1 cellular context compared by ENCODE assay signal in the genomic region with DNA sequence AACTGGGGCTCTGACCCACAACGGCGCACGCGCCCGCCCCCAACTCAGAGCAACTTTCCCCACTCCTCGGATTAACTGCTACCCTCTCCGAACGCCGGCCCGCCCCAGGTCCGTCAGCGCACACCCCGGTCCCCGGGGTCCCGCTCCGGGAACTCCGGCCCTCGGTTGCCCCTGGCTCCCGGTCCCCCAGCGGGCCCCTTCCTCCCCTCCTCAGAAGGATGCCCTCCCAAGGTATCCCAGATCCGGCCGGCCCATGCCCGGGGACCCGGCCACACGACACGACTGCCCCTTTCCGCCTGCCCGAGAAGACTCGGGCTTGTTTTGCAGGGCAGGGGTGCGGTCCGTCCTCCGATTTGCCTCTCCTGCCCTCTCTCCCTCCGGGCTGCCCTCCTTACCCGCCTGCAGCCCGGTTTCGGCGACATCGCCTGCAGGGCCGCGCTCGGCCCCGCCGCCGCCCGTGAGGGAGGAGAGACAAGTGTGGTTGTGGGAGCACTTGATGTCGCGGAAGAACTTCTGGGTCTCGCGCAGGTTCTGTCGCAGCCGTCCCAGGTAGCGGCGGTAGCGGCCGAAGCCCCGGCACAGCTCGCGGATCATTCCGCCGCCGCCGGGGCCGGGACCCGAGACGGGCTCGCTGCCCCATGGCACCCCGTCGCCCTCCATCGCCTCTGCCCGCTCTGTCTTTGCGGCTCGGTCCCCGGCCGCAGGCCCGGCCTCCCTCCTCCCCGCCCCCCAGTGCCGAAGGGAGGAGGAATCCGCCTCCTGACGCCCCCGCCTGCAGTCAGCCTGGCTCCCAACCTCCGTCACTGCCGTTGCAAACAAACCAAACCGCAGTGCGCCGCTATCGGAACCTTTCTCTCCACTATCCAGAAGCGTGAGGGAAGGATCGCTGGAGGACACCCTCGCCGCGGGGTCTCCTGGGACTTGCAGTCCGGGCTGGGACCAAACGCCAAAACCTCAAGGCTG.
TF ChIP-seq lines count a peak whose summit lies in the region.

A gene with protein sequence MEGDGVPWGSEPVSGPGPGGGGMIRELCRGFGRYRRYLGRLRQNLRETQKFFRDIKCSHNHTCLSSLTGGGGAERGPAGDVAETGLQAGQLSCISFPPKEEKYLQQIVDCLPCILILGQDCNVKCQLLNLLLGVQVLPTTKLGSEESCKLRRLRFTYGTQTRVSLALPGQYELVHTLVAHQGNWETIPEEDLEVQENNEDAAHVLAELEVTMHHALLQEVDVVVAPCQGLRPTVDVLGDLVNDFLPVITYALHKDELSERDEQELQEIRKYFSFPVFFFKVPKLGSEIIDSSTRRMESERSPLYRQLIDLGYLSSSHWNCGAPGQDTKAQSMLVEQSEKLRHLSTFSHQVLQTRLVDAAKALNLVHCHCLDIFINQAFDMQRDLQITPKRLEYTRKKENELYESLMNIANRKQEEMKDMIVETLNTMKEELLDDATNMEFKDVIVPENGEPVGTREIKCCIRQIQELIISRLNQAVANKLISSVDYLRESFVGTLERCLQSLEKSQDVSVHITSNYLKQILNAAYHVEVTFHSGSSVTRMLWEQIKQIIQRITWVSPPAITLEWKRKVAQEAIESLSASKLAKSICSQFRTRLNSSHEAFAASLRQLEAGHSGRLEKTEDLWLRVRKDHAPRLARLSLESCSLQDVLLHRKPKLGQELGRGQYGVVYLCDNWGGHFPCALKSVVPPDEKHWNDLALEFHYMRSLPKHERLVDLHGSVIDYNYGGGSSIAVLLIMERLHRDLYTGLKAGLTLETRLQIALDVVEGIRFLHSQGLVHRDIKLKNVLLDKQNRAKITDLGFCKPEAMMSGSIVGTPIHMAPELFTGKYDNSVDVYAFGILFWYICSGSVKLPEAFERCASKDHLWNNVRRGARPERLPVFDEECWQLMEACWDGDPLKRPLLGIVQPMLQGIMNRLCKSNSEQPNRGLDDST (minus strand): TSS at position 827 of the 963 bp plus-strand sequence. CDS start 167 bp downstream, at position 660.

TF ChIP-seq in HepG2, 621 proteins besides CTCF, POLR2A, EP300 and RAD21 (continued from another document and continues in another):
- TF ChIP-seq, protein P1, sequence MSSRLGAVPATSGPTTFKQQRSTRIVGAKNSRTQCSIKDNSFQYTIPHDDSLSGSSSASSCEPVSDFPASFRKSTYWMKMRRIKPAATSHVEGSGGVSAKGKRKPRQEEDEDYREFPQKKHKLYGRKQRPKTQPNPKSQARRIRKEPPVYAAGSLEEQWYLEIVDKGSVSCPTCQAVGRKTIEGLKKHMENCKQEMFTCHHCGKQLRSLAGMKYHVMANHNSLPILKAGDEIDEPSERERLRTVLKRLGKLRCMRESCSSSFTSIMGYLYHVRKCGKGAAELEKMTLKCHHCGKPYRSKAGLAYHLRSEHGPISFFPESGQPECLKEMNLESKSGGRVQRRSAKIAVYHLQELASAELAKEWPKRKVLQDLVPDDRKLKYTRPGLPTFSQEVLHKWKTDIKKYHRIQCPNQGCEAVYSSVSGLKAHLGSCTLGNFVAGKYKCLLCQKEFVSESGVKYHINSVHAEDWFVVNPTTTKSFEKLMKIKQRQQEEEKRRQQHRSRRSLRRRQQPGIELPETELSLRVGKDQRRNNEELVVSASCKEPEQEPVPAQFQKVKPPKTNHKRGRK (CRISPR knock-in tag; IDR thresholded peaks at IDR 0.05) = no peak
- TF ChIP-seq GZF1 (CRISPR knock-in tag; IDR thresholded peaks at IDR 0.05) (peak; percentile 30; the same call in 1 of the 2 replicates), MBNL3 (CRISPR knock-in tag; conservative IDR thresholded peaks at IDR 0.05) (no peak), CHD2 (IDR thresholded peaks at IDR 0.05; ENCODE audit: low read depth, low read length) (peak; percentile 89), KMT2A (CRISPR knock-in tag; IDR thresholded peaks at IDR 0.05) (peak; percentile 92; the same call in 1 of the 2 replicates), ZNF792 (CRISPR knock-in tag; IDR thresholded peaks at IDR 0.05) (peak; percentile 85), ZSCAN12 (CRISPR knock-in tag; IDR thresholded peaks at IDR 0.05) (peak; percentile 39; the same call in 1 of the 2 replicates), ZNF550 (CRISPR knock-in tag; IDR thresholded peaks at IDR 0.05; ENCODE audit: borderline replicate concordance) (no peak; the same call in 1 of the 2 replicates), ZMYM4 (CRISPR knock-in tag; IDR thresholded peaks at IDR 0.05) (peak; percentile 84), RFXANK (CRISPR knock-in tag; IDR thresholded peaks at IDR 0.05) (peak; percentile 90; the same call in 1 of the 2 replicates), ZHX2 (IDR thresholded peaks at IDR 0.05; ENCODE audit: low read depth) (peak; percentile 61; the same call in 1 of the 2 replicates), ZHX2 (CRISPR knock-in tag; IDR thresholded peaks at IDR 0.05; ENCODE audit: borderline replicate concordance) (peak; percentile 67; the same call in 1 of the 2 replicates), ZBTB20 (CRISPR knock-in tag; IDR thresholded peaks at IDR 0.05; ENCODE audit: borderline replicate concordance, low read depth) (no peak), EZH2 (conservative IDR thresholded peaks at IDR 0.05; ENCODE audit: low read depth, low read length) (no peak), ZFYVE20 (CRISPR knock-in tag; IDR thresholded peaks at IDR 0.05; ENCODE audit: borderline replicate concordance, low read depth) (peak; percentile 73; the same call in 1 of the 2 replicates), SCMH1 (CRISPR knock-in tag; IDR thresholded peaks at IDR 0.05; ENCODE audit: borderline replicate concordance) (no peak), KLF11 (CRISPR knock-in tag; IDR thresholded peaks at IDR 0.05) (peak; percentile 49; the same call in 1 of the 2 replicates), PRMT3 (CRISPR knock-in tag; IDR thresholded peaks at IDR 0.05; ENCODE audit: borderline replicate concordance, low read depth) (no peak), ZNF878 (CRISPR knock-in tag; IDR thresholded peaks at IDR 0.05) (no peak)
- TF ChIP-seq, protein P2, sequence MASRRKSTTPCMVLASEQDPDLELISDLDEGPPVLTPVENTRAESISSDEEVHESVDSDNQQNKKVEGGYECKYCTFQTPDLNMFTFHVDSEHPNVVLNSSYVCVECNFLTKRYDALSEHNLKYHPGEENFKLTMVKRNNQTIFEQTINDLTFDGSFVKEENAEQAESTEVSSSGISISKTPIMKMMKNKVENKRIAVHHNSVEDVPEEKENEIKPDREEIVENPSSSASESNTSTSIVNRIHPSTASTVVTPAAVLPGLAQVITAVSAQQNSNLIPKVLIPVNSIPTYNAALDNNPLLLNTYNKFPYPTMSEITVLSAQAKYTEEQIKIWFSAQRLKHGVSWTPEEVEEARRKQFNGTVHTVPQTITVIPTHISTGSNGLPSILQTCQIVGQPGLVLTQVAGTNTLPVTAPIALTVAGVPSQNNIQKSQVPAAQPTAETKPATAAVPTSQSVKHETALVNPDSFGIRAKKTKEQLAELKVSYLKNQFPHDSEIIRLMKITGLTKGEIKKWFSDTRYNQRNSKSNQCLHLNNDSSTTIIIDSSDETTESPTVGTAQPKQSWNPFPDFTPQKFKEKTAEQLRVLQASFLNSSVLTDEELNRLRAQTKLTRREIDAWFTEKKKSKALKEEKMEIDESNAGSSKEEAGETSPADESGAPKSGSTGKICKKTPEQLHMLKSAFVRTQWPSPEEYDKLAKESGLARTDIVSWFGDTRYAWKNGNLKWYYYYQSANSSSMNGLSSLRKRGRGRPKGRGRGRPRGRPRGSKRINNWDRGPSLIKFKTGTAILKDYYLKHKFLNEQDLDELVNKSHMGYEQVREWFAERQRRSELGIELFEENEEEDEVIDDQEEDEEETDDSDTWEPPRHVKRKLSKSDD (CRISPR knock-in tag; IDR thresholded peaks at IDR 0.05; ENCODE audit: low read depth) = peak; percentile 35; the same call in 1 of the 2 replicates
- TF ChIP-seq, protein P3, sequence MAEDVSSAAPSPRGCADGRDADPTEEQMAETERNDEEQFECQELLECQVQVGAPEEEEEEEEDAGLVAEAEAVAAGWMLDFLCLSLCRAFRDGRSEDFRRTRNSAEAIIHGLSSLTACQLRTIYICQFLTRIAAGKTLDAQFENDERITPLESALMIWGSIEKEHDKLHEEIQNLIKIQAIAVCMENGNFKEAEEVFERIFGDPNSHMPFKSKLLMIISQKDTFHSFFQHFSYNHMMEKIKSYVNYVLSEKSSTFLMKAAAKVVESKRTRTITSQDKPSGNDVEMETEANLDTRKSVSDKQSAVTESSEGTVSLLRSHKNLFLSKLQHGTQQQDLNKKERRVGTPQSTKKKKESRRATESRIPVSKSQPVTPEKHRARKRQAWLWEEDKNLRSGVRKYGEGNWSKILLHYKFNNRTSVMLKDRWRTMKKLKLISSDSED (CRISPR knock-in tag; IDR thresholded peaks at IDR 0.05) = no peak
- TF ChIP-seq, protein P4, sequence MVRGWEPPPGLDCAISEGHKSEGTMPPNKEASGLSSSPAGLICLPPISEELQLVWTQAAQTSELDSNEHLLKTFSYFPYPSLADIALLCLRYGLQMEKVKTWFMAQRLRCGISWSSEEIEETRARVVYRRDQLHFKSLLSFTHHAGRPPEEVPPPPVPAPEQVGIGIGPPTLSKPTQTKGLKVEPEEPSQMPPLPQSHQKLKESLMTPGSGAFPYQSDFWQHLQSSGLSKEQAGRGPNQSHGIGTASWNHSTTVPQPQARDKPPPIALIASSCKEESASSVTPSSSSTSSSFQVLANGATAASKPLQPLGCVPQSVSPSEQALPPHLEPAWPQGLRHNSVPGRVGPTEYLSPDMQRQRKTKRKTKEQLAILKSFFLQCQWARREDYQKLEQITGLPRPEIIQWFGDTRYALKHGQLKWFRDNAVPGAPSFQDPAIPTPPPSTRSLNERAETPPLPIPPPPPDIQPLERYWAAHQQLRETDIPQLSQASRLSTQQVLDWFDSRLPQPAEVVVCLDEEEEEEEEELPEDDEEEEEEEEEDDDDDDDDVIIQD (CRISPR knock-in tag; IDR thresholded peaks at IDR 0.05; ENCODE audit: low read depth) = peak; percentile 76
- TF ChIP-seq, protein P5, sequence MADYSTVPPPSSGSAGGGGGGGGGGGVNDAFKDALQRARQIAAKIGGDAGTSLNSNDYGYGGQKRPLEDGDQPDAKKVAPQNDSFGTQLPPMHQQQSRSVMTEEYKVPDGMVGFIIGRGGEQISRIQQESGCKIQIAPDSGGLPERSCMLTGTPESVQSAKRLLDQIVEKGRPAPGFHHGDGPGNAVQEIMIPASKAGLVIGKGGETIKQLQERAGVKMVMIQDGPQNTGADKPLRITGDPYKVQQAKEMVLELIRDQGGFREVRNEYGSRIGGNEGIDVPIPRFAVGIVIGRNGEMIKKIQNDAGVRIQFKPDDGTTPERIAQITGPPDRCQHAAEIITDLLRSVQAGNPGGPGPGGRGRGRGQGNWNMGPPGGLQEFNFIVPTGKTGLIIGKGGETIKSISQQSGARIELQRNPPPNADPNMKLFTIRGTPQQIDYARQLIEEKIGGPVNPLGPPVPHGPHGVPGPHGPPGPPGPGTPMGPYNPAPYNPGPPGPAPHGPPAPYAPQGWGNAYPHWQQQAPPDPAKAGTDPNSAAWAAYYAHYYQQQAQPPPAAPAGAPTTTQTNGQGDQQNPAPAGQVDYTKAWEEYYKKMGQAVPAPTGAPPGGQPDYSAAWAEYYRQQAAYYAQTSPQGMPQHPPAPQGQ (CRISPR knock-in tag; IDR thresholded peaks at IDR 0.05; ENCODE audit: borderline replicate concordance) = no peak; the same call in 1 of the 2 replicates
